In genomic region chr10:3890602-3891352, GRCh38 we compare ENCODE assay signal across 22 cellular contexts.
DNase-seq lines count a peak whose midpoint lies in the region; ATAC-seq and TF ChIP-seq lines count a peak whose summit lies in the region.
"Had no signal": no experiment of that assay in that cellular context is flagged by ENCODE, and none has a peak within 500 bp of the region (broad histone marks: within the 10 kb centered on the region; RNA-seq: fewer than 3 reads in every experiment).

No MANE protein-coding gene starts in this region.

- in situ Hi-C loops in IMR-90 (cut with MboI; ENCODE audit: low sequenced_read_pairs): no loop called here
- in situ Hi-C loops in G401 (cut with HindIII; ENCODE audit: low sequenced_read_pairs): no loop called here

- H3K56ac ChIP-seq in IMR-90 (ENCODE audit: extremely low read depth, insufficient read depth, low read length): no peak overlapping the region

- TF ChIP-seq POLR2A in IMR-90 (IDR thresholded peaks at IDR 0.05; ENCODE audit: low read depth, low read length) (no peak), Peyer's patch (IDR thresholded peaks at IDR 0.05) (no peak)

- H3K9me3 ChIP-seq in IMR-90 (ENCODE audit: control insufficient read depth, insufficient read depth, low read length) (no peaks in the 10 kb centered on the region), osteoblast (ENCODE audit: low read depth, low read length) (no peaks in the 10 kb centered on the region), Peyer's patch (no peaks in the 10 kb centered on the region)
- H3K9me3 ChIP-seq: heart left ventricle, ovary, thyroid gland had no signal

- no peaks in the 10 kb centered on the region for H3K27me3 Mint-ChIP-seq in dendritic cell treated with granulocyte-macrophage colony-stimulating factor and Interleukin-4, amounts not matched to agents 40 ng/mL and 50 ng/mL, for 4 days
- no peaks in the 10 kb centered on the region for H3K27me3 Mint-ChIP-seq in stimulated activated memory B cell treated with anti-CD40 and anti-IgM and Interleukin-4, amounts not matched to agents 10 μg/mL and 1 μg/mL and 100 μg/mL, for 72 hours
- H3K27me3 Mint-ChIP-seq: CD4-positive, alpha-beta T cell; naive thymus-derived CD8-positive, alpha-beta T cell; stimulated activated naive CD8-positive, alpha-beta T cell treated with anti-CD3 and anti-CD28 coated beads, Interleukin-15, amount 100 ng/mL, for 72 hours had no signal

- peak overlapping the region; percentile 88 for H3K4ac ChIP-seq in IMR-90 (ENCODE audit: low read depth, low read length)

- no peak overlapping the region for H3K4me2 ChIP-seq in IMR-90 (ENCODE audit: low read depth, low read length)
- H3K4me2 ChIP-seq in osteoblast (ENCODE audit: insufficient read depth, low read length): no peak overlapping the region
- H3K4me2 ChIP-seq: GM23338 had no signal

- CTCF ChIA-PET in IMR-90 (lab: Yijun Ruan, JAX): no interaction called here

- H3K9me3 Mint-ChIP-seq in dendritic cell treated with granulocyte-macrophage colony-stimulating factor and Interleukin-4, amounts not matched to agents 40 ng/mL and 50 ng/mL, for 4 days: no peaks in the 10 kb centered on the region
- H3K9me3 Mint-ChIP-seq in stimulated activated memory B cell treated with anti-CD40 and anti-IgM and Interleukin-4, amounts not matched to agents 10 μg/mL and 1 μg/mL and 100 μg/mL, for 72 hours: no peaks in the 10 kb centered on the region
- H3K9me3 Mint-ChIP-seq: CD4-positive, alpha-beta T cell; GM23338; mesothelial cell of epicardium; naive thymus-derived CD8-positive, alpha-beta T cell; stimulated activated naive CD8-positive, alpha-beta T cell treated with anti-CD3 and anti-CD28 coated beads, Interleukin-15, amount 100 ng/mL, for 72 hours had no signal

- WGBS in IMR-90 (ENCODE audit: extremely low coverage in 2 of 2, insufficient read length in 1 of 2), 2 experiments: no CpG with 5 or more reads among the region's 14 CpGs

- H3K4me3 ChIP-seq in IMR-90 (ENCODE audit: insufficient read depth, low read depth, low read length) (no peak overlapping the region), osteoblast (ENCODE audit: insufficient read depth, low read length) (no peak overlapping the region), Peyer's patch (no peak overlapping the region)
- H3K4me3 ChIP-seq: cardiac muscle cell, GM23338, heart left ventricle, ovary, SK-N-MC, thyroid gland had no signal

- peak overlapping the region; percentile 87; the same call in 1 of the 2 replicates for H3K18ac ChIP-seq in IMR-90 (ENCODE audit: low read depth, low read length)

- TF ChIP-seq RAD21 in IMR-90 (IDR thresholded peaks at IDR 0.05; ENCODE audit: low read length): no peak

- peaks cover 0 to 6% of the 10 kb centered on the region in 2 experiments; a peak in 1 of 4 replicates for H3K79me1 ChIP-seq in IMR-90 (ENCODE audit: low read depth in 1 of 2, low read length in 2 of 2)

- H4K91ac ChIP-seq in IMR-90 (ENCODE audit: insufficient read depth, low read depth, low read length): peak overlapping the region; percentile 83

- peak overlapping the region; percentile 93 for H2BK20ac ChIP-seq in IMR-90 (ENCODE audit: low read depth, low read length)

- TF ChIP-seq CTCF in IMR-90 (conservative IDR thresholded peaks at IDR 0.05; ENCODE audit: low read depth, low read length) (no peak), osteoblast (IDR thresholded peaks at IDR 0.05; ENCODE audit: extremely low read depth, low read depth, low read length) (no peak), Peyer's patch (IDR thresholded peaks at IDR 0.05) (no peak)

- POLR2A ChIA-PET in IMR-90 (lab: Charles Lee; ENCODE audit: unreplicated experiment): interaction anchor here (0.6 kb wide), 1 partner anchor 31 kb away, joined by 5 read pairs; no protein-coding TSS in a partner anchor

- H3K23ac ChIP-seq in IMR-90 (ENCODE audit: low read depth, low read length): no peak overlapping the region; the same call in 1 of the 2 replicates

- peak overlapping the region; percentile 40 for H3K27ac Mint-ChIP-seq in dendritic cell treated with granulocyte-macrophage colony-stimulating factor and Interleukin-4, amounts not matched to agents 40 ng/mL and 50 ng/mL, for 4 days
- no peak overlapping the region for H3K27ac Mint-ChIP-seq in stimulated activated memory B cell treated with anti-CD40 and anti-IgM and Interleukin-4, amounts not matched to agents 10 μg/mL and 1 μg/mL and 100 μg/mL, for 72 hours
- H3K27ac Mint-ChIP-seq: GM23338; stimulated activated naive CD8-positive, alpha-beta T cell treated with anti-CD3 and anti-CD28 coated beads, Interleukin-15, amount 100 ng/mL, for 72 hours had no signal

- no peak overlapping the region for H3K4me3 Mint-ChIP-seq in dendritic cell treated with granulocyte-macrophage colony-stimulating factor and Interleukin-4, amounts not matched to agents 40 ng/mL and 50 ng/mL, for 4 days
- H3K4me3 Mint-ChIP-seq in stimulated activated memory B cell treated with anti-CD40 and anti-IgM and Interleukin-4, amounts not matched to agents 10 μg/mL and 1 μg/mL and 100 μg/mL, for 72 hours: no peak overlapping the region
- H3K4me3 Mint-ChIP-seq: CD4-positive, alpha-beta T cell; GM23338; mesothelial cell of epicardium; naive thymus-derived CD8-positive, alpha-beta T cell; stimulated activated naive CD8-positive, alpha-beta T cell treated with anti-CD3 and anti-CD28 coated beads, Interleukin-15, amount 100 ng/mL, for 72 hours had no signal

- peaks cover 58% of the 10 kb centered on the region for H3K4me1 Mint-ChIP-seq in dendritic cell treated with granulocyte-macrophage colony-stimulating factor and Interleukin-4, amounts not matched to agents 40 ng/mL and 50 ng/mL, for 4 days (ENCODE audit: low read depth)
- H3K4me1 Mint-ChIP-seq in stimulated activated memory B cell treated with anti-CD40 and anti-IgM and Interleukin-4, amounts not matched to agents 10 μg/mL and 1 μg/mL and 100 μg/mL, for 72 hours: peaks cover 57% of the 10 kb centered on the region

- peak overlapping the region; percentile 83 for H3K14ac ChIP-seq in IMR-90 (replicated peaks; ENCODE audit: low read depth, low read length)

- no peak overlapping the region for H2AFZ ChIP-seq in IMR-90 (replicated peaks; ENCODE audit: low read length, poor library complexity)
- H2AFZ ChIP-seq in osteoblast (ENCODE audit: low read length): no peak overlapping the region
- H2AFZ ChIP-seq: GM23338 had no signal

- ATAC-seq in IMR-90 (ENCODE audit: low read depth): no peak
- ATAC-seq in stimulated activated memory B cell treated with anti-CD40 and anti-IgM and Interleukin-4, amounts not matched to agents 10 μg/mL and 1 μg/mL and 100 μg/mL, for 72 hours: no peak
- ATAC-seq: GM23338; heart left ventricle; naive thymus-derived CD8-positive, alpha-beta T cell; stimulated activated naive CD8-positive, alpha-beta T cell treated with anti-CD3 and anti-CD28 coated beads, Interleukin-15, amount 100 ng/mL, for 72 hours had no signal

- H3K4me1 ChIP-seq in IMR-90 (ENCODE audit: control insufficient read depth, insufficient read depth, low read length) (peaks cover 41% of the 10 kb centered on the region), osteoblast (ENCODE audit: insufficient read depth, low read length) (peaks cover 50% of the 10 kb centered on the region), Peyer's patch (peaks cover 0 to 9% (median 8%) of the 10 kb centered on the region in 4 donors)

- peak overlapping the region; percentile 94; the same call in 2 of the 3 replicates for H2BK15ac ChIP-seq in IMR-90 (ENCODE audit: low read depth, low read length)

- no peak overlapping the region for H3K9ac ChIP-seq in IMR-90 (ENCODE audit: low read depth, low read length)

- peak overlapping the region; percentile 78 for H2BK5ac ChIP-seq in IMR-90 (ENCODE audit: low read depth, low read length, poor library complexity, severe bottlenecking)

- intact Hi-C loops in IMR-90 (cut with micrococcal nuclease): no loop called here
- intact Hi-C loops in dendritic cell treated with granulocyte-macrophage colony-stimulating factor and Interleukin-4, amounts not matched to agents 40 ng/mL and 50 ng/mL, for 4 days (cut with micrococcal nuclease): no loop called here

- DNase-seq in COLO829 (ENCODE audit: low spot score) (peak; percentile 28), IMR-90 (no peak), osteoblast (ENCODE audit: insufficient read length, low spot score, missing footprints) (no peak), Peyer's patch (no peak), G401 (ENCODE audit: low spot score) (no peak)
- DNase-seq: activated CD4-positive, alpha-beta T cell treated with anti-CD3 and anti-CD28 coated beads for 48 hours; activated naive CD4-positive, alpha-beta T cell treated with anti-CD3 and anti-CD28 coated beads, Interleukin-2, amount 50 U/mL, for 16 hours; amygdala; CD4-positive, alpha-beta T cell; heart left ventricle; naive thymus-derived CD8-positive, alpha-beta T cell; NCI-H1694 treated with DMSO at 0.1 percent for 48 hours; NCI-H526 treated with DMSO at 0.1 percent for 48 hours; ovary; stimulated activated naive CD8-positive, alpha-beta T cell treated with anti-CD3 and anti-CD28 coated beads, Interleukin-15, amount 100 ng/mL, for 72 hours; thyroid gland had no signal

- H4K5ac ChIP-seq in IMR-90 (ENCODE audit: low read depth, low read length): peak overlapping the region; percentile 82; the same call in 1 of the 2 replicates

- peak overlapping the region; percentile 93 for H2BK120ac ChIP-seq in IMR-90 (ENCODE audit: low read depth, low read length)

- no peaks in the 10 kb centered on the region for H3K36me3 Mint-ChIP-seq in dendritic cell treated with granulocyte-macrophage colony-stimulating factor and Interleukin-4, amounts not matched to agents 40 ng/mL and 50 ng/mL, for 4 days (ENCODE audit: low read depth)
- H3K36me3 Mint-ChIP-seq in stimulated activated memory B cell treated with anti-CD40 and anti-IgM and Interleukin-4, amounts not matched to agents 10 μg/mL and 1 μg/mL and 100 μg/mL, for 72 hours: no peaks in the 10 kb centered on the region
- H3K36me3 Mint-ChIP-seq: mesothelial cell of epicardium; naive thymus-derived CD8-positive, alpha-beta T cell had no signal

- peak overlapping the region; percentile 90 for H2AK5ac ChIP-seq in IMR-90 (ENCODE audit: low read depth, low read length)

- peaks cover 15% of the 10 kb centered on the region for H3K9me1 ChIP-seq in IMR-90 (ENCODE audit: insufficient read depth, low read length)

- H3K27ac ChIP-seq in IMR-90 (ENCODE audit: insufficient read depth, low read length) (no peak overlapping the region), osteoblast (ENCODE audit: low read depth, low read length) (peak overlapping the region; percentile 99), Peyer's patch (no peak overlapping the region)
- H3K27ac ChIP-seq: cardiac muscle cell, ovary, SK-N-MC, thyroid gland had no signal

- no peak overlapping the region for H2AK9ac ChIP-seq in IMR-90 (replicated peaks; ENCODE audit: low read depth, low read length, poor library complexity)

- no peaks in the 10 kb centered on the region for H3K36me3 ChIP-seq in IMR-90 (ENCODE audit: control insufficient read depth, insufficient read depth, low read length)
- no peaks in the 10 kb centered on the region for H3K36me3 ChIP-seq in osteoblast (ENCODE audit: insufficient read depth, low read length)
- no peaks in the 10 kb centered on the region for H3K36me3 ChIP-seq in Peyer's patch
- H3K36me3 ChIP-seq: cardiac muscle cell, heart left ventricle, ovary, thyroid gland had no signal

- BruUV-seq in IMR-90 (replicated peaks; lab: Mats Ljungman, UMichigan): no TSS peak

- H4K20me1 ChIP-seq in IMR-90 (ENCODE audit: insufficient read depth, low read length): no peaks in the 10 kb centered on the region
- H4K20me1 ChIP-seq in osteoblast (ENCODE audit: insufficient read depth, low read length): no peaks in the 10 kb centered on the region

- dilution Hi-C loops in IMR-90 (cut with HindIII; ENCODE audit: low sequenced_read_pairs, unreplicated experiment): no loop called here

- H3K79me2 ChIP-seq in osteoblast (ENCODE audit: insufficient read depth, low read length): no peaks in the 10 kb centered on the region

- H3K27me3 ChIP-seq in IMR-90 (ENCODE audit: control insufficient read depth, insufficient read depth, low read length): no peaks in the 10 kb centered on the region
- no peaks in the 10 kb centered on the region for H3K27me3 ChIP-seq in osteoblast (ENCODE audit: insufficient read depth, low read length)
- H3K27me3 ChIP-seq in Peyer's patch: no peaks in the 10 kb centered on the region
- H3K27me3 ChIP-seq: cardiac muscle cell, heart left ventricle, ovary, thyroid gland had no signal

- peak overlapping the region in 1 of 2 experiments; percentile 69; a peak in 1 of 4 replicates for H4K8ac ChIP-seq in IMR-90 (ENCODE audit: low read depth in 2 of 2, low read length in 2 of 2)
